ENCODE assay signal across 15 cellular contexts in genomic region chrX:100680756-100681155, GRCh38. TPM values are rescaled to one million over a fixed set of nuclear protein-coding genes. Genes with fewer than 3 reads are reported as not detected.
DNase-seq lines count a peak whose midpoint lies in the region; TF ChIP-seq lines count a peak whose summit lies in the region.
"Had no signal": no experiment of that assay in that cellular context is flagged by ENCODE, and none has a peak within 500 bp of the region (broad histone marks: within the 10 kb centered on the region; RNA-seq: fewer than 3 reads in every experiment).

No MANE protein-coding gene starts in this region.

- H3K4me2 ChIP-seq in osteoblast (ENCODE audit: insufficient read depth, low read length), result no peak overlapping the region
- H3K4me2 ChIP-seq: A549, KMS-11 had no signal

- no peaks in the 10 kb centered on the region for H3K9me3 ChIP-seq in osteoblast (ENCODE audit: low read depth, low read length)
- H3K9me3 ChIP-seq: A549 had no signal

- peak overlapping the region; percentile 12 for H3K4me3 Mint-ChIP-seq in endothelial cell (ENCODE audit: unreplicated experiment)
- H3K4me3 Mint-ChIP-seq in type B pancreatic cell, result no peak overlapping the region

- peaks cover 5% of the 10 kb centered on the region for H3K36me3 ChIP-seq in osteoblast (ENCODE audit: insufficient read depth, low read length)
- no peaks in the 10 kb centered on the region for H3K36me3 ChIP-seq in H7 (replicated peaks; ENCODE audit: control insufficient read depth, insufficient read depth, low read length)

- H3K9me3 Mint-ChIP-seq in endothelial cell (ENCODE audit: unreplicated experiment), result no peaks in the 10 kb centered on the region
- H3K9me3 Mint-ChIP-seq in type B pancreatic cell, result no peaks in the 10 kb centered on the region

- H3K27me3 Mint-ChIP-seq in endothelial cell (ENCODE audit: unreplicated experiment), result no peaks in the 10 kb centered on the region
- peaks cover under 1% of the 10 kb centered on the region for H3K27me3 Mint-ChIP-seq in type B pancreatic cell

- H2AFZ ChIP-seq in osteoblast (ENCODE audit: low read length), result no peak overlapping the region

- TF ChIP-seq CTCF in AG10803 (conservative IDR thresholded peaks at IDR 0.05; ENCODE audit: low read length) (no peak), endothelial cell (IDR thresholded peaks at IDR 0.05; ENCODE audit: unreplicated experiment) (no peak), osteoblast (IDR thresholded peaks at IDR 0.05; ENCODE audit: extremely low read depth, low read depth, low read length) (no peak), type B pancreatic cell (conservative IDR thresholded peaks at IDR 0.05) (no peak)

- H4K20me1 ChIP-seq in osteoblast (ENCODE audit: insufficient read depth, low read length), result no peaks in the 10 kb centered on the region

- H3K27me3 ChIP-seq in osteoblast (ENCODE audit: insufficient read depth, low read length), result no peaks in the 10 kb centered on the region
- H3K27me3 ChIP-seq in H7 (ENCODE audit: control insufficient read depth, insufficient read depth, low read length), result no peaks in the 10 kb centered on the region

- H3K4me1 Mint-ChIP-seq in endothelial cell (ENCODE audit: unreplicated experiment) (no peaks in the 10 kb centered on the region), type B pancreatic cell (ENCODE audit: unreplicated experiment) (no peaks in the 10 kb centered on the region)

- DNase-seq in AG10803 (ENCODE audit: low read depth) (peak; percentile 21), RPMI7951 (ENCODE audit: low read depth) (peak; percentile 1), endothelial cell (ENCODE audit: low spot score) (no peak), osteoblast (ENCODE audit: insufficient read length, low spot score, missing footprints) (peak; percentile 15), H7 (no peak), substantia nigra (lab: John Stamatoyannopoulos, UW) (no peak), type B pancreatic cell (ENCODE audit: extremely low spot score, unreplicated experiment) (no peak)
- DNase-seq: COR-L47, NCI-H1092, NCI-H146, NCI-H2081 treated with DMSO at 0.1 percent for 48 hours, NCI-H524 had no signal

- H3K4me3 ChIP-seq in AG10803 (ENCODE audit: low read length), result no peak overlapping the region
- H3K4me3 ChIP-seq in osteoblast (ENCODE audit: insufficient read depth, low read length), result no peak overlapping the region
- no peak overlapping the region for H3K4me3 ChIP-seq in H7 (ENCODE audit: insufficient read depth, low read depth, low read length)
- H3K4me3 ChIP-seq: A549 had no signal

- H3K36me3 Mint-ChIP-seq in endothelial cell (ENCODE audit: low read depth, unreplicated experiment) (peaks cover 6% of the 10 kb centered on the region), type B pancreatic cell (no peaks in the 10 kb centered on the region)

- no peak overlapping the region for H3K27ac Mint-ChIP-seq in endothelial cell (ENCODE audit: unreplicated experiment)
- no peak overlapping the region for H3K27ac Mint-ChIP-seq in type B pancreatic cell

- peaks cover 21% of the 10 kb centered on the region for H3K4me1 ChIP-seq in osteoblast (ENCODE audit: insufficient read depth, low read length)
- H3K4me1 ChIP-seq: A549 had no signal

- no peaks in the 10 kb centered on the region for H3K79me2 ChIP-seq in osteoblast (ENCODE audit: insufficient read depth, low read length)

- no peak overlapping the region for H3K27ac ChIP-seq in osteoblast (ENCODE audit: low read depth, low read length)
- H3K27ac ChIP-seq in substantia nigra (ENCODE audit: low read depth, low read length, poor library complexity, severe bottlenecking), result no peak overlapping the region
- H3K27ac ChIP-seq: A549, KMS-11 had no signal

RNA-seq across cellular contexts. Expression of gene SRPX2, which starts 36.8 kb away (rescaled TPM):
- total RNA-seq in RPMI7951 (2014; rRNA removed; shearing (Covaris generic)), result 7.7 and 11.0 TPM in 2 replicates
- total RNA-seq in endothelial cell (ENCODE audit: unreplicated experiment) (1.1 TPM), osteoblast (36.9 and 38.6 TPM in 2 replicates), type B pancreatic cell (ENCODE audit: low replicate concordance) (7.7 and 13.6 TPM in 2 replicates)
- total RNA-seq in H7 (2014; rRNA removed; shearing (Covaris generic)), result 1.3 and 2.0 TPM in 2 replicates
- total RNA-seq: H1 had no signal

RNA-seq across cellular contexts. Expression of gene TSPAN6, which starts 44.1 kb away (rescaled TPM):
- 19.7 and 24.2 TPM in 2 replicates for total RNA-seq in RPMI7951 (2014; rRNA removed; shearing (Covaris generic))
- 52.2 TPM for total RNA-seq in endothelial cell (ENCODE audit: unreplicated experiment)
- 37.3 and 38.0 TPM in 2 replicates for total RNA-seq in osteoblast
- total RNA-seq in H7 (2014; rRNA removed; shearing (Covaris generic)), result 103 and 138 TPM in 2 replicates
- total RNA-seq in type B pancreatic cell (ENCODE audit: low replicate concordance), result 99.3 and 140 TPM in 2 replicates

RNA-seq across cellular contexts. Expression of gene SYTL4, which starts 51.2 kb away (rescaled TPM):
- 0.88 and 1.3 TPM in 2 replicates for total RNA-seq in RPMI7951 (2014; rRNA removed; shearing (Covaris generic))
- 3.9 TPM for total RNA-seq in endothelial cell (ENCODE audit: unreplicated experiment)
- 2.9 TPM in 2 replicates for total RNA-seq in osteoblast
- 1.2 and 2.4 TPM in 2 replicates for total RNA-seq in H7 (2014; rRNA removed; shearing (Covaris generic))
- 4.0 and 7.8 TPM in 2 replicates for total RNA-seq in type B pancreatic cell (ENCODE audit: low replicate concordance)

Comparison
In these comparisons a context has a peak if more than half of its experiments do, and no peak if none do; other contexts are left out.
1. DNase-seq: peak in AG10803 (single experiment), RPMI7951 (single experiment) and osteoblast (single experiment); none in endothelial cell (single experiment), H7 (single experiment), substantia nigra (0 of 49) and type B pancreatic cell (single experiment).